In the genomic region with DNA sequence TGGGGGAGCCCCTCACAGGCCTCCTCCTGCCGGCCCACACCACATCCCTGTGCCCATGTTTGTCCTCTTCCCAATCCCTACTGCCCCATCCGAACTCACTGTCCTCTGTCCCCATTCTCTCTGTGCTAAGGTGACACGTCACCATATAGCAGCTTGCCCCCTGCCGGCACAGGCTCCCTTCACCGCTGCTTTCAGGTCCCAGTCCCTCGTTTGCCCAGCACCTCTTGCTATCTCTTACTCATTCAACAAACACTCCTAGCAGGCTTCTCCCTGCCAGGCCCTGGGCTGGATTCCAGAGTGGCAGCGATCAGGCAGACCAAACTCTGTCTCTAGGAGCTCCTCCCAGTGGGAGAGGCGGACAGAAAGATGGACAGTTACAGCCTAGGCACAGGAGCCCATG, we compare ENCODE assay signal across 18 cellular contexts.
DNase-seq lines count a peak whose midpoint lies in the region; ATAC-seq and TF ChIP-seq lines count a peak whose summit lies in the region.
"Had no signal": no experiment of that assay in that cellular context is flagged by ENCODE, and none has a peak within 500 bp of the region (broad histone marks: within the 10 kb centered on the region; RNA-seq: fewer than 3 reads in every experiment).

No MANE protein-coding gene starts in this region.

- H3K4me1 ChIP-seq in GM23338 (ENCODE audit: insufficient read depth) (no peaks in the 10 kb centered on the region; the same call in 1 of the 2 replicates), Peyer's patch (peaks cover 0 to 23% (median 0%) of the 10 kb centered on the region in 4 donors)
- H3K4me1 ChIP-seq: BLaER1 treated with 17β-estradiol and CSF1 and Interleukin-3, amounts not matched to agents 10 nM and 100 nM had no signal

- H3K27ac Mint-ChIP-seq in GM23338: no peak overlapping the region
- H3K27ac Mint-ChIP-seq: activated CD4-positive, alpha-beta T cell treated with anti-CD3 and anti-CD28 coated beads, Interleukin-2, amount 10 ng/mL, durations not matched to agents 24 days and 14 days; activated T-cell treated with anti-CD3 and anti-CD28 coated beads, Interleukin-2, amount 50 U/mL, for 72 hours; stimulated activated memory B cell treated with anti-CD40 and anti-IgM and Interleukin-4, amounts not matched to agents 10 μg/mL and 1 μg/mL and 100 μg/mL, for 72 hours had no signal

- H2AFZ ChIP-seq in GM23338: 0 out of 2 replicates have a peak overlapping the region, but pooled peaks have one; percentile 43

- DNase-seq in GM23338 (ENCODE audit: low spot score) (no peak), Peyer's patch (peak in 2 of 3 donors; percentile 72 to 81), left ventricle myocardium superior (peak; percentile 56), renal cortical epithelial cell (ENCODE audit: low read depth) (peak; percentile 44), cortex of kidney (lab: John Stamatoyannopoulos, UW) (no peak), brain microvascular endothelial cell (no peak)
- DNase-seq: activated CD4-positive, alpha-beta T cell treated with anti-CD3 and anti-CD28 coated beads, Interleukin-2, amount 10 ng/mL, durations not matched to agents 24 days and 14 days; activated T-cell treated with anti-CD3 and anti-CD28 coated beads, Interleukin-2, amount 50 U/mL, for 72 hours; amniotic stem cell; KG1; NCI-H2081; retina; stimulated activated CD4-positive, alpha-beta T cell treated with anti-CD3 and anti-CD28 coated beads, Interleukin-4, amount 100 ng/mL, for 24 hours; T-helper 1 cell had no signal

- H3K4me1 Mint-ChIP-seq in GM23338: peaks cover 23% of the 10 kb centered on the region
- H3K4me1 Mint-ChIP-seq: activated CD4-positive, alpha-beta T cell treated with anti-CD3 and anti-CD28 coated beads, Interleukin-2, amount 10 ng/mL, durations not matched to agents 24 days and 14 days; stimulated activated memory B cell treated with anti-CD40 and anti-IgM and Interleukin-4, amounts not matched to agents 10 μg/mL and 1 μg/mL and 100 μg/mL, for 72 hours had no signal

- H4K20me1 ChIP-seq in GM23338 (replicated peaks; ENCODE audit: insufficient read depth): no peaks in the 10 kb centered on the region
- H4K20me1 ChIP-seq: BLaER1 treated with 17β-estradiol and CSF1 and Interleukin-3, amounts not matched to agents 10 nM and 100 nM had no signal

- H3K4me3 ChIP-seq in GM23338 (no peak overlapping the region), Peyer's patch (no peak overlapping the region), brain microvascular endothelial cell (ENCODE audit: low read depth, low read length) (no peak overlapping the region)
- H3K4me3 ChIP-seq: BLaER1 treated with 17β-estradiol and CSF1 and Interleukin-3, amounts not matched to agents 10 nM and 100 nM had no signal

- H3K27me3 Mint-ChIP-seq in GM23338 (ENCODE audit: insufficient read depth, low read depth, poor library complexity): peaks cover 8% of the 10 kb centered on the region
- H3K27me3 Mint-ChIP-seq: activated CD4-positive, alpha-beta T cell treated with anti-CD3 and anti-CD28 coated beads, Interleukin-2, amount 10 ng/mL, durations not matched to agents 24 days and 14 days had no signal

- TF ChIP-seq POLR2A in Peyer's patch (IDR thresholded peaks at IDR 0.05): no peak

- H3F3A ChIP-seq in GM23338 (replicated peaks; ENCODE audit: low read depth): no peaks in the 10 kb centered on the region

- no peak overlapping the region for H3K4me2 ChIP-seq in GM23338
- H3K4me2 ChIP-seq: BLaER1 treated with 17β-estradiol and CSF1 and Interleukin-3, amounts not matched to agents 10 nM and 100 nM had no signal

- intact Hi-C loops in left ventricle myocardium superior (cut with micrococcal nuclease): no loop called here

- H3K9me3 Mint-ChIP-seq in GM23338: no peaks in the 10 kb centered on the region
- H3K9me3 Mint-ChIP-seq: activated CD4-positive, alpha-beta T cell treated with anti-CD3 and anti-CD28 coated beads, Interleukin-2, amount 10 ng/mL, durations not matched to agents 24 days and 14 days; activated T-cell treated with anti-CD3 and anti-CD28 coated beads, Interleukin-2, amount 50 U/mL, for 72 hours; stimulated activated memory B cell treated with anti-CD40 and anti-IgM and Interleukin-4, amounts not matched to agents 10 μg/mL and 1 μg/mL and 100 μg/mL, for 72 hours had no signal

- no peaks in the 10 kb centered on the region for H3K36me3 Mint-ChIP-seq in GM23338 (ENCODE audit: low read depth)
- H3K36me3 Mint-ChIP-seq: stimulated activated memory B cell treated with anti-CD40 and anti-IgM and Interleukin-4, amounts not matched to agents 10 μg/mL and 1 μg/mL and 100 μg/mL, for 72 hours had no signal

- no peaks in the 10 kb centered on the region for H3K9me2 ChIP-seq in GM23338 (ENCODE audit: insufficient read depth)

- no peaks in the 10 kb centered on the region for H3K9me3 ChIP-seq in Peyer's patch
- H3K9me3 ChIP-seq: BLaER1 treated with 17β-estradiol and CSF1 and Interleukin-3, amounts not matched to agents 10 nM and 100 nM had no signal

- ATAC-seq in GM23338 (no peak), left ventricle myocardium superior (peak; percentile 85), HG03342 (IDR thresholded peaks at IDR 0.05; ENCODE audit: unreplicated experiment) (no peak), GM21825 (IDR thresholded peaks at IDR 0.05; ENCODE audit: unreplicated experiment) (no peak)
- ATAC-seq: activated T-cell treated with anti-CD3 and anti-CD28 coated beads, Interleukin-2, amount 50 U/mL, for 72 hours; stimulated activated memory B cell treated with anti-CD40 and anti-IgM and Interleukin-4, amounts not matched to agents 10 μg/mL and 1 μg/mL and 100 μg/mL, for 72 hours had no signal

- H3K4me3 Mint-ChIP-seq in GM23338: no peak overlapping the region
- H3K4me3 Mint-ChIP-seq: activated CD4-positive, alpha-beta T cell treated with anti-CD3 and anti-CD28 coated beads, Interleukin-2, amount 10 ng/mL, durations not matched to agents 24 days and 14 days; activated T-cell treated with anti-CD3 and anti-CD28 coated beads, Interleukin-2, amount 50 U/mL, for 72 hours; stimulated activated memory B cell treated with anti-CD40 and anti-IgM and Interleukin-4, amounts not matched to agents 10 μg/mL and 1 μg/mL and 100 μg/mL, for 72 hours had no signal

- H3K36me3 ChIP-seq in GM23338 (ENCODE audit: insufficient read depth) (no peaks in the 10 kb centered on the region), Peyer's patch (no peaks in the 10 kb centered on the region), brain microvascular endothelial cell (replicated peaks) (no peaks in the 10 kb centered on the region)
- H3K36me3 ChIP-seq: BLaER1 treated with 17β-estradiol and CSF1 and Interleukin-3, amounts not matched to agents 10 nM and 100 nM had no signal

- no peak overlapping the region for H3K27ac ChIP-seq in GM23338 (ENCODE audit: low read depth)
- H3K27ac ChIP-seq in Peyer's patch: peak overlapping the region in 3 of 4 donors; percentile 49 to 93 (median 69)
- no peak overlapping the region for H3K27ac ChIP-seq in brain microvascular endothelial cell
- H3K27ac ChIP-seq: BLaER1 treated with 17β-estradiol and CSF1 and Interleukin-3, amounts not matched to agents 10 nM and 100 nM had no signal

- H3K27me3 ChIP-seq in GM23338 (ENCODE audit: insufficient read depth): no peaks in the 10 kb centered on the region
- no peaks in the 10 kb centered on the region for H3K27me3 ChIP-seq in Peyer's patch
- H3K27me3 ChIP-seq in brain microvascular endothelial cell (replicated peaks): no peaks in the 10 kb centered on the region
- H3K27me3 ChIP-seq: BLaER1 treated with 17β-estradiol and CSF1 and Interleukin-3, amounts not matched to agents 10 nM and 100 nM had no signal

- TF ChIP-seq CTCF in GM23338 (conservative IDR thresholded peaks at IDR 0.05; ENCODE audit: low read depth in 2 of 2) (no peak), Peyer's patch (IDR thresholded peaks at IDR 0.05) (peak in 3 of 6 experiments; percentile 17 to 51 (median 33)), brain microvascular endothelial cell (IDR thresholded peaks at IDR 0.05; ENCODE audit: low read depth, low read length, missing control alignments) (no peak)

- in situ Hi-C loops in brain microvascular endothelial cell (cut with HindIII; ENCODE audit: low pct_ligation_motif_present, low sequenced_read_pairs): no loop called here

- no peaks in the 10 kb centered on the region for H3K79me2 ChIP-seq in GM23338 (replicated peaks; ENCODE audit: insufficient read depth)

TF ChIP-seq in GM23338, 12 proteins besides CTCF, POLR2A, EP300 and RAD21:
- TF ChIP-seq ZNF331 (CRISPR knock-in tag; IDR thresholded peaks at IDR 0.05; ENCODE audit: low read depth): no peak

Comparison
In these comparisons a context has a peak if more than half of its experiments do, and no peak if none do; other contexts are left out.
1. DNase-seq: peak in Peyer's patch (2 of 3), left ventricle myocardium superior (single experiment) and renal cortical epithelial cell (single experiment); none in GM23338 (single experiment), cortex of kidney (single experiment) and brain microvascular endothelial cell (single experiment).
2. H3K27ac ChIP-seq: peak in Peyer's patch (3 of 4); none in GM23338 (single experiment) and brain microvascular endothelial cell (single experiment).